9 cellular contexts compared by ENCODE assay signal in the genomic region with DNA sequence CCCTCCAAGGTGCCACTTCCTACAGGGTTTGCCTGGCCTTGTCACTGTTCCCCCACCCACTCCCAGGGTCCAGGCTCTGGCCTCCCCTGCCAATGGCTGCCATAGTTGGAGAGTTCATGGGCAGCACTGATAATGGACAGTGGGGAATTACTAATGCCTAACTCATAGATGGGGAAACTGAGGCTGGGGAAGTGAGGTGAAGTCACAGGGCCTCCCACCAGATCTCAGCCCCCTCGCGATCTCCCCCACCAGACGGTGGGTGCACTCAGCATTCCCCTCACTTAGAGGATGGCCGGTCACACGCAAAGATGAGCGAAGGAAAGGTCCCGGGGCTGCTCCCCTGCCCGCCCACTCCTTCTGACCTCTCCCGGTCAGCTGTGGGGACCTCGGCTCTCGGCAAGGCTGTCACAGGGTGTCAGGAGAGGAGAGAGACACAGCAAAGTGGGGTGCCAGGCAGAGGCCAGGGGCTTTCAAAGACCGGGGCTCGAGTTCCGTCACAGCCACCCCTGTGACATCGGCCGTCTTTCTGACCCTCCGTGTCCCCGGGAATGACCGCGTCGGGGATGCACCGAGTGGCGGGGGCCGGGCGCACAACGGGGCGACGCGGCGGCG.
DNase-seq lines count a peak whose midpoint lies in the region; ATAC-seq, FAIRE-seq and TF ChIP-seq lines count a peak whose summit lies in the region.
"Had no signal": no experiment of that assay in that cellular context is flagged by ENCODE, and none has a peak within 500 bp of the region (broad histone marks: within the 10 kb centered on the region; RNA-seq: fewer than 3 reads in every experiment).

No MANE protein-coding gene starts in this region.

- H3K36me3 ChIP-seq in HepG2 (replicated peaks in 1 of 2; ENCODE audit: control insufficient read depth in 1 of 2, insufficient read depth in 2 of 2, low read length in 2 of 2), result 0 out of 5 replicates have a peak, but pooled peaks cover 0 to under 1% of the 10 kb centered on the region in 2 experiments
- H3K36me3 ChIP-seq in right lobe of liver, result no peaks in the 10 kb centered on the region
- no peaks in the 10 kb centered on the region for H3K36me3 ChIP-seq in breast epithelium
- no peaks in the 10 kb centered on the region for H3K36me3 ChIP-seq in uterus

- peaks cover 0 to 11% of the 10 kb centered on the region in 2 donors for H3K36me3 Mint-ChIP-seq in naive B cell

- no peak for DNase-seq in HepG2 (ENCODE audit: low spot score)
- DNase-seq in right lobe of liver, result no peak
- DNase-seq in breast epithelium (ENCODE audit: low spot score in 2 of 2), result no peak
- no peak for DNase-seq in naive B cell
- DNase-seq in uterus, result no peak

- H3K9ac ChIP-seq in HepG2 (ENCODE audit: insufficient read depth, low read depth, low read length), result no peak overlapping the region

- TF ChIP-seq POLR2A in HepG2 (IDR thresholded peaks at IDR 0.05; ENCODE audit: insufficient read depth in 1 of 2, low read depth in 2 of 2, low read length in 2 of 2) (no peak), right lobe of liver (IDR thresholded peaks at IDR 0.05) (no peak), breast epithelium (IDR thresholded peaks at IDR 0.05) (no peak), uterus (IDR thresholded peaks at IDR 0.05) (no peak)

- 38% methylated on average over 20 of the region's 31 CpGs for WGBS in HepG2 (ENCODE audit: low lambda C conversion rate)
- WGBS in right lobe of liver (ENCODE audit: insufficient coverage, low coverage, low lambda C conversion rate, missing lambda C conversion rate), result 77% methylated on average over 3 of the region's 31 CpGs

- H3K4me2 ChIP-seq in HepG2 (ENCODE audit: low read depth, low read length), result peak overlapping the region; percentile 69

- H3K27ac ChIP-seq in HepG2 (ENCODE audit: extremely low read length, insufficient read depth, low read length) (no peak overlapping the region), right lobe of liver (no peak overlapping the region), breast epithelium (peak overlapping the region; percentile 86 to 88), uterus (peak overlapping the region; percentile 61 to 66)

- CTCF ChIA-PET in HepG2 (lab: Yijun Ruan, JAX; ENCODE audit: low intra/inter-chr PET ratio, low total read pairs), result no interaction called here

- no peak for FAIRE-seq in HepG2 (lab: Jason Lieb, UNC)

- peaks cover 71% of the 10 kb centered on the region for H3K4me1 ChIP-seq in HepG2 (ENCODE audit: insufficient read depth, low read length)
- H3K4me1 ChIP-seq in right lobe of liver, result peaks cover 0 to 9% (median 0%) of the 10 kb centered on the region in 4 donors
- peaks cover 0 to 8% of the 10 kb centered on the region in 2 donors for H3K4me1 ChIP-seq in breast epithelium
- H3K4me1 ChIP-seq in uterus, result peaks cover 0 to 8% of the 10 kb centered on the region in 2 donors

- no TSS peak for BruUV-seq in HepG2 (replicated peaks; lab: Mats Ljungman, UMichigan)

- H4K20me1 ChIP-seq in HepG2 (ENCODE audit: insufficient read depth, low read length), result 0 out of 2 replicates have a peak, but pooled peaks cover under 1% of the 10 kb centered on the region

- H3K9me3 ChIP-seq in HepG2 (ENCODE audit: low read length) (no peaks in the 10 kb centered on the region), right lobe of liver (no peaks in the 10 kb centered on the region), breast epithelium (no peaks in the 10 kb centered on the region), uterus (no peaks in the 10 kb centered on the region)
- H3K9me3 ChIP-seq: body of pancreas had no signal

- in situ Hi-C loops in HepG2 (cut with HindIII; ENCODE audit: extremely low pct_ligation_motif_present, low pct_unique_long_range_greater_than_20kb), result loop anchor here (25.0 kb wide), 1 partner anchor 114 kb away; no protein-coding TSS in a partner anchor

- TF ChIP-seq RAD21 in HepG2 (CRISPR knock-in tag; IDR thresholded peaks at IDR 0.05), result no peak

- TF ChIP-seq CTCF in HepG2 (CRISPR knock-in tag; IDR thresholded peaks at IDR 0.05), result no peak
- TF ChIP-seq CTCF in right lobe of liver (IDR thresholded peaks at IDR 0.05), result no peak
- TF ChIP-seq CTCF in breast epithelium (IDR thresholded peaks at IDR 0.05), result no peak
- TF ChIP-seq CTCF in uterus (IDR thresholded peaks at IDR 0.05), result no peak

- no peaks in the 10 kb centered on the region for H3K9me3 Mint-ChIP-seq in naive B cell

- H3K4me3 Mint-ChIP-seq in naive B cell, result peak overlapping the region; percentile 43 to 87 (median 80)

- peak overlapping the region; percentile 39 to 87 (median 65); a peak in 4 of 6 replicates for H3K4me3 ChIP-seq in HepG2 (replicated peaks in 1 of 3; ENCODE audit: insufficient read depth in 1 of 3, low read depth in 2 of 3, low read length in 3 of 3)
- H3K4me3 ChIP-seq in right lobe of liver, result peak overlapping the region in 1 of 3 donors; percentile 57
- H3K4me3 ChIP-seq in breast epithelium, result peak overlapping the region; percentile 47 to 92 (median 77)
- peak overlapping the region in 1 of 2 donors; percentile 16 for H3K4me3 ChIP-seq in uterus
- H3K4me3 ChIP-seq: body of pancreas had no signal

- no peaks in the 10 kb centered on the region; a peak in 1 of 5 replicates for H3K27me3 ChIP-seq in HepG2 (ENCODE audit: control insufficient read depth in 1 of 2, insufficient read depth in 2 of 2, low read length in 2 of 2)
- peaks cover 0 to 13% of the 10 kb centered on the region in 2 donors for H3K27me3 ChIP-seq in right lobe of liver
- H3K27me3 ChIP-seq in breast epithelium, result no peaks in the 10 kb centered on the region
- no peaks in the 10 kb centered on the region for H3K27me3 ChIP-seq in uterus
- H3K27me3 ChIP-seq: body of pancreas had no signal

- intact Hi-C loops in HepG2 (cut with micrococcal nuclease; ENCODE audit: unreplicated experiment), result loop anchor here (2.0 kb wide), 1 partner anchor 103 kb away; no protein-coding TSS in a partner anchor
- intact Hi-C loops in right lobe of liver (cut with DNase I), result no loop called here
- intact Hi-C loops in breast epithelium (cut with DNase I; ENCODE audit: low total_unique reads), result no loop called here
- intact Hi-C loops in uterus (cut with DNase I; ENCODE audit: low total_unique reads), result loop anchor here (10.0 kb wide), 1 partner anchor 101 kb away; no protein-coding TSS in a partner anchor

- ATAC-seq in HepG2, result peak; percentile 3; the same call in 1 of the 3 replicates
- no peak for ATAC-seq in right lobe of liver
- no peak for ATAC-seq in naive B cell (ENCODE audit: low read depth in 2 of 2)
- ATAC-seq in GM21825 (IDR thresholded peaks at IDR 0.05; ENCODE audit: unreplicated experiment), result no peak
- ATAC-seq in GM21723 (IDR thresholded peaks at IDR 0.05; ENCODE audit: unreplicated experiment), result no peak
- no peak for ATAC-seq in GM19463 (IDR thresholded peaks at IDR 0.05; ENCODE audit: unreplicated experiment)

- POLR2A ChIA-PET in HepG2 (lab: Yijun Ruan, JAX), result no interaction called here

- TF ChIP-seq EP300 in HepG2 (IDR thresholded peaks at IDR 0.05; ENCODE audit: low read depth in 2 of 2, low read length in 2 of 2) (no peak), HepG2 (CRISPR knock-in tag; IDR thresholded peaks at IDR 0.05; ENCODE audit: borderline replicate concordance) (no peak)

- no peak overlapping the region for H3K27ac Mint-ChIP-seq in naive B cell

- peaks cover 36% of the 10 kb centered on the region for H3K79me2 ChIP-seq in HepG2 (ENCODE audit: insufficient read depth, low read length)

- peaks cover 45 to 91% (median 67%) of the 10 kb centered on the region in 3 donors for H3K27me3 Mint-ChIP-seq in naive B cell

- peaks cover 8 to 15% (median 14%) of the 10 kb centered on the region in 3 donors for H3K4me1 Mint-ChIP-seq in naive B cell

- H2AFZ ChIP-seq in HepG2 (ENCODE audit: low read length), result no peak overlapping the region

TF ChIP-seq in HepG2, 621 proteins besides CTCF, POLR2A, EP300 and RAD21 (continues in another document):
- no peak for TF ChIP-seq ZNF577 (CRISPR knock-in tag; IDR thresholded peaks at IDR 0.05; ENCODE audit: borderline replicate concordance, low read depth)
- TF ChIP-seq, protein P1, sequence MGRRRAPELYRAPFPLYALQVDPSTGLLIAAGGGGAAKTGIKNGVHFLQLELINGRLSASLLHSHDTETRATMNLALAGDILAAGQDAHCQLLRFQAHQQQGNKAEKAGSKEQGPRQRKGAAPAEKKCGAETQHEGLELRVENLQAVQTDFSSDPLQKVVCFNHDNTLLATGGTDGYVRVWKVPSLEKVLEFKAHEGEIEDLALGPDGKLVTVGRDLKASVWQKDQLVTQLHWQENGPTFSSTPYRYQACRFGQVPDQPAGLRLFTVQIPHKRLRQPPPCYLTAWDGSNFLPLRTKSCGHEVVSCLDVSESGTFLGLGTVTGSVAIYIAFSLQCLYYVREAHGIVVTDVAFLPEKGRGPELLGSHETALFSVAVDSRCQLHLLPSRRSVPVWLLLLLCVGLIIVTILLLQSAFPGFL (CRISPR knock-in tag; IDR thresholded peaks at IDR 0.05), result no peak
- 0 out of 2 replicates have a peak, but pooled peaks have one; percentile 35 for TF ChIP-seq ZNF782 (CRISPR knock-in tag; IDR thresholded peaks at IDR 0.05; ENCODE audit: borderline replicate concordance)
- peak; percentile 60 for TF ChIP-seq ZNF883 (CRISPR knock-in tag; IDR thresholded peaks at IDR 0.05; ENCODE audit: not compliant biosample characterization)

Comparison
In these comparisons a context has a peak if more than half of its experiments do, and no peak if none do; other contexts are left out.
1. intact Hi-C loops: an anchor here in HepG2 (2.0 kb wide) and uterus (10.0 kb wide); none called in right lobe of liver and breast epithelium.
2. H3K27ac ChIP-seq: peak in breast epithelium (2 of 2) and uterus (2 of 2); none in HepG2 (single experiment) and right lobe of liver (0 of 3).